In the genomic region with DNA sequence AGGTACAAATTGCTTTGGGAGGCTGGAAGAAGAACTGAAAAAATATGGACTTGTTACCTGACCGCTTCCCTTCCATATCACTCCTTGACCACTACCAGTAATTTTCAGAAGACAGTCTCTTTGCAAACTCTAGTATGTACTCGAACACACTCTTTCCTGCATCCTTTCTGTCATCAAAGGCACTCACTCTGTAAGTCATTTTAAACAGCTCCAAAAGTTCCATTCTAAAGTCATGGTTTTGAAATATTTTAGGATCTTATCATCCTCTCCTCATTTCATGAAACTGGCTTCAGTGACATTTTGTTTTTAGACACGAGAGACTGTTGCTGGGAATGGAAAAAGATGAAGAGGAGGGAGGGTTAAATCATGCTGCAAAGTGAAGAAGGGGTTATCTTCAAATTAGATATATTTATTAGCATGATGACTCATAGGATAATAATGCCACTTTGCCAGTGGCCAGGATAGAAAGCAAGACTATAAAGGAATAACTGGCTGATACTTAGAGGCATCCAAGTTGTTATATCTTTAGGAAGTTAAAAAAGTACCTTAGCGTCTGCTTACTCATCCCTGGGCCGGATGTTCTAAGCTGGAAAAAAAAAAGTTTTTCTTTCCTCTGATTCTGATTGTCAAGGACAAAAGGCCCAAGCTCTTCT, we compare ENCODE assay signal across 22 cellular contexts.
DNase-seq lines count a peak whose midpoint lies in the region; ATAC-seq and TF ChIP-seq lines count a peak whose summit lies in the region.
"Had no signal": no experiment of that assay in that cellular context is flagged by ENCODE, and none has a peak within 500 bp of the region (broad histone marks: within the 10 kb centered on the region; RNA-seq: fewer than 3 reads in every experiment).

No MANE protein-coding gene starts in this region.

- DNase-seq in HCEC 1CT (peak; percentile 28), fibroblast of lung (ENCODE audit: low read depth in 2 of 2) (peak; percentile 9 to 51), progenitor cell of endocrine pancreas (ENCODE audit: low spot score, unreplicated experiment) (no peak), SK-N-DZ (ENCODE audit: low spot score) (no peak), DMS53 (lab: John Stamatoyannopoulos, UW) (no peak), left ventricle myocardium inferior (no peak)
- DNase-seq: activated B cell treated with CpG ODN at 0.5 μM for 24 hours; activated CD8-positive, alpha-beta memory T cell treated with anti-CD3 and anti-CD28 coated beads for 24 hours; activated T-cell treated with anti-CD3 and anti-CD28 coated beads, Interleukin-2, amount 50 U/mL, for 72 hours; esophagus squamous epithelium; GDM1; NCI-H187; NCI-H446; Right ventricle myocardium superior; T-helper 17 cell; testis had no signal

- no peaks in the 10 kb centered on the region for H3K27me3 ChIP-seq in fibroblast of lung (ENCODE audit: control insufficient read depth, insufficient read depth, low read length)
- H3K27me3 ChIP-seq in left ventricle myocardium inferior (ENCODE audit: low read depth) = no peaks in the 10 kb centered on the region
- H3K27me3 ChIP-seq: neural progenitor cell, testis had no signal

- no peak for TF ChIP-seq CTCF in fibroblast of lung (conservative IDR thresholded peaks at IDR 0.05 in 1 of 2, IDR thresholded peaks at IDR 0.05 in 1 of 2; ENCODE audit: low read depth in 1 of 2, low read length in 2 of 2)
- no peak for TF ChIP-seq CTCF in progenitor cell of endocrine pancreas (IDR thresholded peaks at IDR 0.05; ENCODE audit: unreplicated experiment)
- no peak for TF ChIP-seq CTCF in left ventricle myocardium inferior (IDR thresholded peaks at IDR 0.05; ENCODE audit: borderline replicate concordance)

- ATAC-seq in SK-N-SH treated with all-trans-retinoic acid at 6 μM for 48 hours = peak; percentile 94
- no peak for ATAC-seq in GM19324 (IDR thresholded peaks at IDR 0.05; ENCODE audit: low FRiP score, unreplicated experiment)
- ATAC-seq: activated naive CD4-positive, alpha-beta T cell treated with anti-CD3 and anti-CD28 coated beads, Interleukin-2, amount 50 U/mL, for 72 hours; activated T-cell treated with anti-CD3 and anti-CD28 coated beads, Interleukin-2, amount 50 U/mL, for 72 hours; GM12878; T-helper 17 cell had no signal

- H3K9me3 Mint-ChIP-seq in progenitor cell of endocrine pancreas (ENCODE audit: low read depth) = no peaks in the 10 kb centered on the region
- H3K9me3 Mint-ChIP-seq: activated B cell treated with CpG ODN at 0.5 μM for 24 hours, neural progenitor cell had no signal

- H3K27me3 Mint-ChIP-seq in progenitor cell of endocrine pancreas = no peaks in the 10 kb centered on the region
- H3K27me3 Mint-ChIP-seq: B cell, T-helper 17 cell had no signal

- no peaks in the 10 kb centered on the region for H3K79me2 ChIP-seq in fibroblast of lung (ENCODE audit: control insufficient read depth, insufficient read depth, low read length)

- H3K36me3 ChIP-seq in fibroblast of lung (ENCODE audit: control insufficient read depth, insufficient read depth, low read length) (no peaks in the 10 kb centered on the region), left ventricle myocardium inferior (no peaks in the 10 kb centered on the region)
- H3K36me3 ChIP-seq: esophagus squamous epithelium, neural progenitor cell had no signal

- H3K4me1 ChIP-seq in fibroblast of lung (ENCODE audit: control insufficient read depth, extremely low read depth, insufficient read depth, low read length) (peaks cover 3% of the 10 kb centered on the region), left ventricle myocardium inferior (no peaks in the 10 kb centered on the region)
- H3K4me1 ChIP-seq: esophagus squamous epithelium, neural progenitor cell, testis had no signal

- no peak overlapping the region for H3K4me2 ChIP-seq in fibroblast of lung (ENCODE audit: extremely low read depth, insufficient read depth, low read length)
- H3K4me2 ChIP-seq: neural progenitor cell had no signal

- H3K27ac Mint-ChIP-seq in progenitor cell of endocrine pancreas = peak overlapping the region; percentile 67
- H3K27ac Mint-ChIP-seq: activated B cell treated with CpG ODN at 0.5 μM for 24 hours; activated naive CD4-positive, alpha-beta T cell treated with anti-CD3 and anti-CD28 coated beads, Interleukin-2, amount 50 U/mL, for 72 hours; activated T-cell treated with anti-CD3 and anti-CD28 coated beads, Interleukin-2, amount 50 U/mL, for 72 hours; B cell; neural progenitor cell; T-helper 17 cell had no signal

- no peak overlapping the region for H3K27ac ChIP-seq in fibroblast of lung (ENCODE audit: insufficient read depth, low read length)
- no peak overlapping the region for H3K27ac ChIP-seq in left ventricle myocardium inferior (replicated peaks)
- H3K27ac ChIP-seq: esophagus squamous epithelium, neural progenitor cell, testis had no signal

- H2AFZ ChIP-seq in fibroblast of lung (ENCODE audit: low read length) = no peak overlapping the region
- H2AFZ ChIP-seq: neural progenitor cell had no signal

- H3K36me3 Mint-ChIP-seq in progenitor cell of endocrine pancreas (ENCODE audit: insufficient read depth) = no peaks in the 10 kb centered on the region
- H3K36me3 Mint-ChIP-seq: activated naive CD4-positive, alpha-beta T cell treated with anti-CD3 and anti-CD28 coated beads, Interleukin-2, amount 50 U/mL, for 72 hours; neural progenitor cell had no signal

- intact Hi-C loops in left ventricle myocardium inferior (cut with micrococcal nuclease) = no loop called here

- no peaks in the 10 kb centered on the region for H4K20me1 ChIP-seq in fibroblast of lung (ENCODE audit: control insufficient read depth, extremely low read depth, insufficient read depth, low read length)

- no peak overlapping the region for H3K4me3 ChIP-seq in fibroblast of lung (replicated peaks in 1 of 4; ENCODE audit: control extremely low read depth in 1 of 4, insufficient read depth in 1 of 4, low read depth in 3 of 4, low read length in 4 of 4)
- no peak overlapping the region for H3K4me3 ChIP-seq in left ventricle myocardium inferior
- H3K4me3 ChIP-seq: esophagus squamous epithelium, GM12878, neural progenitor cell, testis had no signal

- no peak overlapping the region for H3K9ac ChIP-seq in fibroblast of lung (ENCODE audit: insufficient read depth, low read length)
- H3K9ac ChIP-seq: neural progenitor cell had no signal

- H3K9me3 ChIP-seq in fibroblast of lung (ENCODE audit: control insufficient read depth, insufficient read depth, low read depth, low read length) (no peaks in the 10 kb centered on the region), left ventricle myocardium inferior (replicated peaks) (no peaks in the 10 kb centered on the region)
- H3K9me3 ChIP-seq: esophagus squamous epithelium, testis had no signal

- H3K4me1 Mint-ChIP-seq in progenitor cell of endocrine pancreas (ENCODE audit: low read depth) = peaks cover 27% of the 10 kb centered on the region
- H3K4me1 Mint-ChIP-seq: activated B cell treated with CpG ODN at 0.5 μM for 24 hours, B cell, neural progenitor cell, T-helper 17 cell had no signal

- no peak overlapping the region for H3K4me3 Mint-ChIP-seq in progenitor cell of endocrine pancreas (ENCODE audit: low read depth)
- H3K4me3 Mint-ChIP-seq: activated B cell treated with CpG ODN at 0.5 μM for 24 hours; activated T-cell treated with anti-CD3 and anti-CD28 coated beads, Interleukin-2, amount 50 U/mL, for 72 hours; B cell; neural progenitor cell; T-helper 17 cell had no signal

TF ChIP-seq in SK-N-SH treated with all-trans-retinoic acid at 6 μM for 48 hours, 23 proteins besides CTCF, POLR2A, EP300 and RAD21:
- TF ChIP-seq ISL1 (CRISPR knock-in tag; IDR thresholded peaks at IDR 0.05) (peak; percentile 78), RARB (CRISPR knock-in tag; IDR thresholded peaks at IDR 0.05) (no peak), ZC3H10 (CRISPR knock-in tag; IDR thresholded peaks at IDR 0.05) (0 out of 2 replicates have a peak, but pooled peaks have one; percentile 17)

Comparison
In these comparisons a context has a peak if more than half of its experiments do, and no peak if none do; other contexts are left out.
1. DNase-seq: peak in HCEC 1CT (single experiment) and fibroblast of lung (2 of 2); none in progenitor cell of endocrine pancreas (single experiment), SK-N-DZ (single experiment), DMS53 (single experiment) and left ventricle myocardium inferior (single experiment).